8 cellular contexts compared by ENCODE assay signal in the genomic region with DNA sequence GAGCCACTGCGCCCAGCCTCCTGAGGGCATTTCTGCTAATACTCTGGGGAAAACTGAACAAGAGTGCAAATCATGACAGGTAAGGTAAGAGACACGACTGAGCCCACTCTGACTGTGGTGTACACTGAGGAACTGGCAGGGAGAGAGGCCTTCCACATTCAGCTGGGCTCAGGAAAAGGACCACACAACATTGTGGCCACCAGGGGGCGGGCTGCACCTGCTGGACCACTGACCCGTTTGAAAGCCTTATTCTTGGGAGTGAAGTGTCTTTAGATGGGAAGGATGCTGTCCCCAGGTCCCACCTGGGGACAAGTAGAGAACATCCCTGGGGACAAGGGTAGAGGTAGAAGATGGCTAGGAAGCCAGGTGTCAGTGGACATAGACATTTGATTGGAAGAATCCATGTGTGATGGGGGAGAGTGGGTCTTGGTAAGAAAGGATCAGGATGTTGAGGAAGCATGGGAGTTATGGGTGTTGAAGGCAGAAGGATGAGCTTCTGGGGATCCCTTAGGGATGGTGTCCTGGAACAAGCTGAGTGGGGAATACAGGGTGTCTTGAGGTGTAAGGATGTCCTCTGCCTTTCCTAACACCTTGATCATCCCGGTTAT. TPM values are rescaled to one million over a fixed set of nuclear protein-coding genes. Genes with fewer than 3 reads are reported as not detected.
DNase-seq lines count a peak whose midpoint lies in the region; ATAC-seq and TF ChIP-seq lines count a peak whose summit lies in the region.

No MANE protein-coding gene starts in this region.

- H3K27me3 Mint-ChIP-seq in Calu3 (ENCODE audit: unreplicated experiment), result no peaks in the 10 kb centered on the region
- H3K27me3 Mint-ChIP-seq in activated CD8-positive, alpha-beta memory T cell treated with anti-CD3 and anti-CD28 coated beads, Interleukin-2, amount 10 ng/mL, durations not matched to agents 7 days and 5 days, result peaks cover 16% of the 10 kb centered on the region
- H3K27me3 Mint-ChIP-seq in effector memory CD8-positive, alpha-beta T cell, result peaks cover 5 to 16% of the 10 kb centered on the region in 2 donors

- DNase-seq in Calu3 (peak; percentile 88), NK-92 (lab: John Stamatoyannopoulos, UW; ENCODE audit: unreplicated experiment) (peak; percentile 23), midbrain (lab: John Stamatoyannopoulos, UW) (peak; percentile 85)
- DNase-seq in activated CD8-positive, alpha-beta memory T cell treated with anti-CD3 and anti-CD28 coated beads, Interleukin-2, amount 10 ng/mL, durations not matched to agents 7 days and 5 days, result peak; percentile 82
- peak; percentile 43 to 55 (median 53) for DNase-seq in effector memory CD8-positive, alpha-beta T cell
- DNase-seq in stimulated activated CD8-positive, alpha-beta memory T cell treated with anti-CD3 and anti-CD28 coated beads, Interleukin-4, amount 100 ng/mL, for 1 hour (ENCODE audit: low read depth in 2 of 2, low spot score in 1 of 2), result peak; percentile 55 to 63

- CTCF ChIA-PET in Calu3 (lab: Charles Lee), result interaction anchor here (0.7 to 2.8 kb wide), 8 partner anchors 9 to 141 kb away, joined by 3 to 35 read pairs (median 8); no protein-coding TSS in a partner anchor
- CTCF ChIA-PET in activated CD8-positive, alpha-beta memory T cell treated with anti-CD3 and anti-CD28 coated beads, Interleukin-2, amount 10 ng/mL, durations not matched to agents 7 days and 5 days (lab: Charles Lee), result interaction anchor here (0.7 to 6.9 kb wide), 25 partner anchors 9 to 601 kb away, joined by 3 to 65 read pairs (median 5); a partner anchor contains a TSS

- H3K27ac Mint-ChIP-seq in Calu3 (ENCODE audit: unreplicated experiment), result no peak overlapping the region
- H3K27ac Mint-ChIP-seq in activated CD8-positive, alpha-beta memory T cell treated with anti-CD3 and anti-CD28 coated beads, Interleukin-2, amount 10 ng/mL, durations not matched to agents 7 days and 5 days, result no peak overlapping the region
- H3K27ac Mint-ChIP-seq in effector memory CD8-positive, alpha-beta T cell, result no peak overlapping the region

- peaks cover 34% of the 10 kb centered on the region for H3K4me1 Mint-ChIP-seq in Calu3 (ENCODE audit: low read depth, unreplicated experiment)
- H3K4me1 Mint-ChIP-seq in activated CD8-positive, alpha-beta memory T cell treated with anti-CD3 and anti-CD28 coated beads, Interleukin-2, amount 10 ng/mL, durations not matched to agents 7 days and 5 days, result peaks cover 8% of the 10 kb centered on the region
- H3K4me1 Mint-ChIP-seq in effector memory CD8-positive, alpha-beta T cell (ENCODE audit: low read depth in 2 of 2), result peaks cover 0 to 6% of the 10 kb centered on the region in 2 donors

- no peaks in the 10 kb centered on the region for H3K9me3 Mint-ChIP-seq in Calu3 (ENCODE audit: low read depth, unreplicated experiment)
- no peaks in the 10 kb centered on the region for H3K9me3 Mint-ChIP-seq in activated CD8-positive, alpha-beta memory T cell treated with anti-CD3 and anti-CD28 coated beads, Interleukin-2, amount 10 ng/mL, durations not matched to agents 7 days and 5 days (ENCODE audit: low read depth)
- H3K9me3 Mint-ChIP-seq in effector memory CD8-positive, alpha-beta T cell, result no peaks in the 10 kb centered on the region

- H3K36me3 Mint-ChIP-seq in Calu3 (ENCODE audit: insufficient read depth, unreplicated experiment), result peaks cover 4% of the 10 kb centered on the region
- no peaks in the 10 kb centered on the region for H3K36me3 Mint-ChIP-seq in activated CD8-positive, alpha-beta memory T cell treated with anti-CD3 and anti-CD28 coated beads, Interleukin-2, amount 10 ng/mL, durations not matched to agents 7 days and 5 days
- H3K36me3 Mint-ChIP-seq in effector memory CD8-positive, alpha-beta T cell (ENCODE audit: insufficient read depth), result peaks cover 3% of the 10 kb centered on the region

- TF ChIP-seq CTCF in Calu3 (IDR thresholded peaks at IDR 0.05; ENCODE audit: unreplicated experiment), result peak; percentile 80

- ATAC-seq in HG02610 (IDR thresholded peaks at IDR 0.05; ENCODE audit: unreplicated experiment) (peak; percentile 46), HG03439 (IDR thresholded peaks at IDR 0.05; ENCODE audit: unreplicated experiment) (no peak)
- ATAC-seq in activated CD8-positive, alpha-beta memory T cell treated with anti-CD3 and anti-CD28 coated beads, Interleukin-2, amount 10 ng/mL, durations not matched to agents 7 days and 5 days, result peak; percentile 42
- ATAC-seq in effector memory CD8-positive, alpha-beta T cell (replicated peaks), result peak; percentile 41

- intact Hi-C loops in Calu3 (cut with micrococcal nuclease; ENCODE audit: unreplicated experiment), result loop anchor here (1.0 kb wide), 1 partner anchor 112 kb away; no protein-coding TSS in a partner anchor

- no peak overlapping the region for H3K4me3 Mint-ChIP-seq in Calu3 (ENCODE audit: low read depth, unreplicated experiment)
- no peak overlapping the region for H3K4me3 Mint-ChIP-seq in activated CD8-positive, alpha-beta memory T cell treated with anti-CD3 and anti-CD28 coated beads, Interleukin-2, amount 10 ng/mL, durations not matched to agents 7 days and 5 days
- no peak overlapping the region for H3K4me3 Mint-ChIP-seq in effector memory CD8-positive, alpha-beta T cell

- BruUV-seq in Calu3 (replicated peaks; lab: Mats Ljungman, UMichigan), result no TSS peak

RNA-seq across cellular contexts. Expression of a gene that starts 6.2 kb away (rescaled TPM):
- total RNA-seq in Calu3 (2022), result 55.2 and 81.9 TPM in 2 replicates
- total RNA-seq in activated CD8-positive, alpha-beta memory T cell treated with anti-CD3 and anti-CD28 coated beads, Interleukin-2, amount 10 ng/mL, durations not matched to agents 7 days and 5 days, result 1 to 10 TPM; 4.7 to 8.5 TPM

Comparison
In these comparisons a context has a peak if more than half of its experiments do, and no peak if none do; other contexts are left out.
1. DNase-seq: peak in every context shown above with its lines; median percentile 88 in Calu3; 85 in midbrain; 82 in activated CD8-positive, alpha-beta memory T cell treated with anti-CD3 and anti-CD28 coated beads, Interleukin-2, amount 10 ng/mL, durations not matched to agents 7 days and 5 days; 59 in stimulated activated CD8-positive, alpha-beta memory T cell treated with anti-CD3 and anti-CD28 coated beads, Interleukin-4, amount 100 ng/mL, for 1 hour; 53 in effector memory CD8-positive, alpha-beta T cell; 23 in NK-92.